22 cellular contexts compared by ENCODE assay signal in the genomic region with DNA sequence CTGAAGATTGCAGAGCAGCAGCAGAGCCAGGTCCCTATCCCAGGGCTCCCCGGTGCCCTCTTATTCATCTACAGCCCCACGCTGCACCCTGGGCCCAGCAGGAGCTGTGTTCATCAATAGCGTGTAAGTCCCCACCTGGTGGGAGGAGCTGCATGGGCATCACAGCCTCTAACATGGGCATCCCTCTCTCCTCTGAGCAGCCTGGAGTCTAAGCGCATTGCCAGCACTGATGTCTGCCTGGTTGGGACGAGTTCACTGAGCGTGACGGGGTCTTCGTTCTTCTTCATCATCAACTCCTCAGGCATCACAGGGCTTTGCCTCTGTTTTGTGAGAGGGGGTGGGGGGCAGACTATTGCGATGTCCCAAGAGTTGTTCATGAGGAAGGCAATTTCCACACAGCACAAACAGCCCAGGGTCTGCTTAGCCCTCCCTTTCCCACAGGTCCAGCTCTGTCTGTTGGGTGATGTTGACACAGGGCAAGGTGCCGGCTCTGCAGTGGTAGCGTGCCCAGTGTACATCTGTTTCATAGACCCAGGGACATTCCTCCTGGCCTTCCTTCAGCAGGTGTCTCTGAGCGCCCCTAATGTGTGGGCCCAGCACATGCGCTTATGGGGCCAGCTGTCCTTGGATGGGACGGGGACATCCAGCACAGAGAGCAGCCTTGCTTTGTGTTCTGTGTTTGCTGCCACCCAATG.
"Had no signal": no experiment of that assay in that cellular context is flagged by ENCODE, and none has a peak within 500 bp of the region (broad histone marks: within the 10 kb centered on the region; RNA-seq: fewer than 3 reads in every experiment).

No MANE protein-coding gene starts in this region.

- H3K4me1 ChIP-seq: lower lobe of right lung had no signal

- H3K27me3 ChIP-seq: esophagus muscularis mucosa, gastroesophageal sphincter, heart left ventricle, hepatocyte had no signal

- H2AFZ ChIP-seq: hepatocyte had no signal

- DNase-seq: dermis blood vessel endothelial cell; dorsolateral prefrontal cortex; effector CD4-positive, alpha-beta T cell; effector memory CD4-positive, alpha-beta T cell; foreskin keratinocyte; hypothalamus; immature natural killer cell; islet precursor cell; kidney; kidney glomerular epithelial cell; left colon; left ventricle myocardium inferior; lower lobe of right lung; mesenchymal stem cell; mucosa of descending colon; naive B cell had no signal

- H3K9me3 ChIP-seq: esophagus muscularis mucosa, gastroesophageal sphincter, heart left ventricle, left ventricle myocardium inferior, lower lobe of right lung, mucosa of descending colon had no signal

- ATAC-seq: foreskin keratinocyte, gastroesophageal sphincter, heart left ventricle, left colon, left lobe of liver, lower lobe of right lung, mucosa of descending colon had no signal

- H3K4me2 ChIP-seq: hepatocyte had no signal

- H3K27ac ChIP-seq: coronary artery, dorsolateral prefrontal cortex, esophagus muscularis mucosa, foreskin keratinocyte, gastroesophageal sphincter, heart left ventricle, hepatocyte, left ventricle myocardium inferior, lower lobe of right lung had no signal

- H3K36me3 ChIP-seq: esophagus muscularis mucosa, gastroesophageal sphincter, heart left ventricle, left ventricle myocardium inferior, lower lobe of right lung had no signal

- H3K4me3 ChIP-seq: coronary artery, dorsolateral prefrontal cortex, esophagus muscularis mucosa, gastroesophageal sphincter, heart left ventricle, hepatocyte, left ventricle myocardium inferior, lower lobe of right lung, mucosa of descending colon had no signal
